10 cellular contexts compared by ENCODE assay signal in the genomic region with DNA sequence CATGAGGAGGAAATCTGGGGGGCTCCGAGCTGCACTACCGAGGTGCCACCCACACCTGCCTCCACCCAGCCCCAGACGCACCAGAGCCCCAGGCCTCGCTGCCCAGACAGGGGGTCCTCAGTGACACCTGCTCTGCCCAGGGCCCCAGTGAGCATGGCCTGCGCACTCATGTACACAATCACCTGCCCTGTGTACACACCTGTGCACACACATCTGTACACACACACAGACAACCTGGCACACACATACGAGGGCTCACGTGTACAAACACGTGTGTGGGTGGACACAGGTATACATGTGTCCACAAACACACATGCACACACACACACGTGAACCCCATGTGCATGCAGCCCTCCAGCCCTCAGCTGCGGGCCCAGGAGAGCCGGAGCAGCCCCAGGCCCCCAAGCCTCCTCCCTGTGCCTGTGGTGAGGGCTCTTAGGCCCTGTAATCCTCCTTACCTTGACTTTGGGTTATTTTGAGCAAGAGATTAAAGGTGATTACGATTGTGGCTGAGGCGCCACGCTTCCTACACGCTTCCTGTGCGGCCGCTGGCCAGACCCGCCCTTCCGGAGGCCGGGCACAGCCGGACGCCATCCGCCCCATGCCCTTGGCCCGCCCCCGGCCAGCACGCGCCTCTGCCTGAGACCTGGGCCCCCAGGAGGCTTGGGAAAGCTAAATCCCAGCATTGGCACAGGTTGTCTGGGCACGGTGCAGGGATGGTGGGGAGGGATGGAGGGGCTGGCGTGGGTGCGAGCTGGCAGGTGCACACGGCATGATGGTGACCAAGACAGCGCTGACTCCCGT.
DNase-seq lines count a peak whose midpoint lies in the region; ATAC-seq and TF ChIP-seq lines count a peak whose summit lies in the region.
"Had no signal": no experiment of that assay in that cellular context is flagged by ENCODE, and none has a peak within 500 bp of the region (broad histone marks: within the 10 kb centered on the region; RNA-seq: fewer than 3 reads in every experiment).

No MANE protein-coding gene starts in this region.

- H3K27ac Mint-ChIP-seq in activated naive CD8-positive, alpha-beta T cell treated with anti-CD3 and anti-CD28 coated beads for 36 hours: no peak overlapping the region

- WGBS in psoas muscle, 3 donors: 72 to 77% (median 73%) methylated on average over 33 of the region's 33 CpGs

- no peaks in the 10 kb centered on the region for H3K9me3 ChIP-seq in psoas muscle
- H3K9me3 ChIP-seq: breast epithelium had no signal

- H3K9me3 Mint-ChIP-seq in activated naive CD8-positive, alpha-beta T cell treated with anti-CD3 and anti-CD28 coated beads for 36 hours: no peaks in the 10 kb centered on the region

- H3K4me3 ChIP-seq in GM12864 (ENCODE audit: low read depth, low read length) (peak overlapping the region; percentile 25; the same call in 1 of the 2 replicates), psoas muscle (peak overlapping the region; percentile 18)

- peak in 2 of 4 donors; percentile 44 to 65 for ATAC-seq in psoas muscle

- DNase-seq in GM12864 (ENCODE audit: low read depth) (no peak), NCI-H460 (ENCODE audit: extremely low read depth, low read depth) (peak; percentile 75), psoas muscle (peak in 1 of 2 donors; percentile 34), posterior cingulate gyrus (no peak), hepatic stellate cell (ENCODE audit: low spot score) (no peak), ureter (ENCODE audit: low spot score) (no peak)
- no peak for DNase-seq in activated naive CD8-positive, alpha-beta T cell treated with anti-CD3 and anti-CD28 coated beads for 36 hours
- DNase-seq: NCI-H1048; stimulated activated naive CD4-positive, alpha-beta T cell treated with Interleukin-2 at 50 U/mL for 16 hours had no signal

- TF ChIP-seq CTCF in GM12864 (IDR thresholded peaks at IDR 0.05; ENCODE audit: low read depth, low read length, missing control alignments) (no peak), psoas muscle (IDR thresholded peaks at IDR 0.05) (no peak)

- H3K4me1 ChIP-seq in psoas muscle: no peaks in the 10 kb centered on the region
- H3K4me1 ChIP-seq: breast epithelium had no signal

- no peaks in the 10 kb centered on the region for H3K36me3 Mint-ChIP-seq in activated naive CD8-positive, alpha-beta T cell treated with anti-CD3 and anti-CD28 coated beads for 36 hours

- no peak overlapping the region for H3K27ac ChIP-seq in psoas muscle
- H3K27ac ChIP-seq: breast epithelium had no signal

- H3K4me3 Mint-ChIP-seq in activated naive CD8-positive, alpha-beta T cell treated with anti-CD3 and anti-CD28 coated beads for 36 hours: peak overlapping the region; percentile 66

- no peaks in the 10 kb centered on the region for H3K27me3 Mint-ChIP-seq in activated naive CD8-positive, alpha-beta T cell treated with anti-CD3 and anti-CD28 coated beads for 36 hours

- intact Hi-C loops in psoas muscle (cut with DNase I) (no loop called here), posterior cingulate gyrus (cut with DNase I) (no loop called here)

- no peaks in the 10 kb centered on the region for H3K36me3 ChIP-seq in psoas muscle (ENCODE audit: insufficient read depth in 1 of 2, low read depth in 1 of 2)
- H3K36me3 ChIP-seq: breast epithelium had no signal

- peaks cover 0 to 17% (median 2%) of the 10 kb centered on the region in 3 donors for H3K27me3 ChIP-seq in psoas muscle (ENCODE audit: insufficient read depth in 3 of 3, low read length in 2 of 3)

- H3K4me1 Mint-ChIP-seq in activated naive CD8-positive, alpha-beta T cell treated with anti-CD3 and anti-CD28 coated beads for 36 hours: peaks cover 16% of the 10 kb centered on the region
